12 cellular contexts compared by ENCODE assay signal in genomic region chr21:37225440-37225839, GRCh38. TPM values are rescaled to one million over a fixed set of nuclear protein-coding genes. Genes with fewer than 3 reads are reported as not detected.
A peak's percentile ranks its signal among the peaks of the same experiment; 100 is the strongest.
DNase-seq lines count a peak whose midpoint lies in the region; ATAC-seq and TF ChIP-seq lines count a peak whose summit lies in the region.
"Had no signal": no experiment of that assay in that cellular context is flagged by ENCODE, and none has a peak within 500 bp of the region (broad histone marks: within the 10 kb centered on the region; RNA-seq: fewer than 3 reads in every experiment).

No MANE protein-coding gene starts in this region.

- POLR2A ChIA-PET in CD8-positive, alpha-beta T cell (lab: Charles Lee): no interaction called here
- POLR2A ChIA-PET in activated B cell treated with CpG ODN at 0.5 μM for 24 hours (lab: Charles Lee): interaction anchor here (0.6 to 0.9 kb wide), 2 partner anchors 41 to 119 kb away, joined by 3 read pairs; partner anchors contain the start of gene VPS26C

- H3K36me3 Mint-ChIP-seq in CD8-positive, alpha-beta T cell: peaks cover 54% of the 10 kb centered on the region
- peaks cover 73% of the 10 kb centered on the region for H3K36me3 Mint-ChIP-seq in activated B cell treated with CpG ODN at 0.5 μM for 24 hours (ENCODE audit: low read depth)

- H3K27me3 Mint-ChIP-seq in CD8-positive, alpha-beta T cell (ENCODE audit: low read depth): no peaks in the 10 kb centered on the region
- H3K27me3 Mint-ChIP-seq in activated B cell treated with CpG ODN at 0.5 μM for 24 hours: no peaks in the 10 kb centered on the region

- peak; percentile 24 for ATAC-seq in CD8-positive, alpha-beta T cell
- ATAC-seq in activated B cell treated with CpG ODN at 0.5 μM for 24 hours (ENCODE audit: low read depth) (no peak), Right ventricle myocardium inferior (no peak)

- peak overlapping the region; percentile 52 for H3K27ac ChIP-seq in CD8-positive, alpha-beta T cell (ENCODE audit: low read depth, low read length)
- H3K27ac ChIP-seq: SK-N-MC had no signal

- H3K9me3 ChIP-seq in CD8-positive, alpha-beta T cell (ENCODE audit: low read length): no peaks in the 10 kb centered on the region

- TF ChIP-seq CTCF in CD8-positive, alpha-beta T cell (IDR thresholded peaks at IDR 0.05): no peak
- no peak for TF ChIP-seq CTCF in activated B cell treated with CpG ODN at 0.5 μM for 24 hours (IDR thresholded peaks at IDR 0.05)

- intact Hi-C loops in CD8-positive, alpha-beta T cell (cut with DNase I, micrococcal nuclease): loop anchor here in 1 of 2 experiments (10.0 kb wide), 1 partner anchor 239 kb away; no protein-coding TSS in a partner anchor
- intact Hi-C loops in activated B cell treated with CpG ODN at 0.5 μM for 24 hours (cut with micrococcal nuclease): no loop called here
- intact Hi-C loops in Right ventricle myocardium inferior (cut with DNase I): no loop called here

- H3K36me3 ChIP-seq in CD8-positive, alpha-beta T cell (ENCODE audit: insufficient read depth, low read length): peaks cover 7% of the 10 kb centered on the region

- CTCF ChIA-PET in CD8-positive, alpha-beta T cell (lab: Charles Lee): interaction anchor here (0.9 kb wide), 1 partner anchor 250 kb away, joined by 3 read pairs; no protein-coding TSS in a partner anchor
- CTCF ChIA-PET in activated B cell treated with CpG ODN at 0.5 μM for 24 hours (lab: Charles Lee): no interaction called here

- H3K4me3 ChIP-seq in CD8-positive, alpha-beta T cell (ENCODE audit: low read depth, low read length): peak overlapping the region; percentile 7
- H3K4me3 ChIP-seq: SK-N-MC had no signal

- H3K9me3 Mint-ChIP-seq in CD8-positive, alpha-beta T cell: no peaks in the 10 kb centered on the region
- H3K9me3 Mint-ChIP-seq in activated B cell treated with CpG ODN at 0.5 μM for 24 hours: no peaks in the 10 kb centered on the region

- peaks cover 50% of the 10 kb centered on the region for H3K4me1 Mint-ChIP-seq in CD8-positive, alpha-beta T cell (ENCODE audit: low read depth)
- H3K4me1 Mint-ChIP-seq in activated B cell treated with CpG ODN at 0.5 μM for 24 hours: peaks cover 22% of the 10 kb centered on the region

- peak overlapping the region; percentile 76 for H3K4me3 Mint-ChIP-seq in CD8-positive, alpha-beta T cell
- H3K4me3 Mint-ChIP-seq in activated B cell treated with CpG ODN at 0.5 μM for 24 hours: no peak overlapping the region

- no peaks in the 10 kb centered on the region for H3K27me3 ChIP-seq in CD8-positive, alpha-beta T cell (ENCODE audit: insufficient read depth, low read length)

- peak; percentile 13 to 65 (median 63) for DNase-seq in CD8-positive, alpha-beta T cell
- DNase-seq in activated B cell treated with CpG ODN at 0.5 μM for 24 hours (no peak), activated gamma-delta T cell treated with Interleukin-2 at 50 U/mL for 16 hours (peak; percentile 50), SKM-1 (lab: John Stamatoyannopoulos, UW; ENCODE audit: unreplicated experiment) (no peak), Right ventricle myocardium inferior (ENCODE audit: missing footprints) (no peak), NCI-H524 (lab: John Stamatoyannopoulos, UW) (no peak), dermis blood vessel endothelial cell (no peak)
- DNase-seq in stimulated activated CD4-positive, alpha-beta T cell treated with anti-CD3 and anti-CD28 coated beads, Interleukin-1b, Interleukin-23, amount 100 ng/mL, for 4 hours (ENCODE audit: low read depth in 2 of 2): peak; percentile 15 to 19
- DNase-seq: amniotic stem cell, IMR-90, NCI-H446 had no signal

- peaks cover 36% of the 10 kb centered on the region for H3K4me1 ChIP-seq in CD8-positive, alpha-beta T cell (ENCODE audit: insufficient read depth, low read length)

- H3K27ac Mint-ChIP-seq in CD8-positive, alpha-beta T cell: peak overlapping the region; percentile 90
- peak overlapping the region; percentile 67 for H3K27ac Mint-ChIP-seq in activated B cell treated with CpG ODN at 0.5 μM for 24 hours

RNA-seq across cellular contexts. Expression of gene VPS26C, which starts 41.7 kb away (rescaled TPM):
- total RNA-seq in CD8-positive, alpha-beta T cell: 10 to 100 TPM; 37.4 to 39.4 TPM
- total RNA-seq in activated B cell treated with CpG ODN at 0.5 μM for 24 hours: 42.5 and 45.2 TPM in 2 replicates
- total RNA-seq in Right ventricle myocardium inferior: 49.7 TPM
- total RNA-seq in dermis blood vessel endothelial cell: 106 and 115 TPM in 2 replicates

Comparison
In these comparisons a context has a peak if more than half of its experiments do, and no peak if none do; other contexts are left out.
1. DNase-seq: peak in CD8-positive, alpha-beta T cell (7 of 7), activated gamma-delta T cell treated with Interleukin-2 at 50 U/mL for 16 hours (single experiment) and stimulated activated CD4-positive, alpha-beta T cell treated with anti-CD3 and anti-CD28 coated beads, Interleukin-1b, Interleukin-23, amount 100 ng/mL, for 4 hours (2 of 2); none in activated B cell treated with CpG ODN at 0.5 μM for 24 hours (single experiment), SKM-1 (single experiment), Right ventricle myocardium inferior (single experiment), NCI-H524 (0 of 2) and dermis blood vessel endothelial cell (single experiment).